Comparison of ENCODE assay signal across 1 cellular context in the genomic region with DNA sequence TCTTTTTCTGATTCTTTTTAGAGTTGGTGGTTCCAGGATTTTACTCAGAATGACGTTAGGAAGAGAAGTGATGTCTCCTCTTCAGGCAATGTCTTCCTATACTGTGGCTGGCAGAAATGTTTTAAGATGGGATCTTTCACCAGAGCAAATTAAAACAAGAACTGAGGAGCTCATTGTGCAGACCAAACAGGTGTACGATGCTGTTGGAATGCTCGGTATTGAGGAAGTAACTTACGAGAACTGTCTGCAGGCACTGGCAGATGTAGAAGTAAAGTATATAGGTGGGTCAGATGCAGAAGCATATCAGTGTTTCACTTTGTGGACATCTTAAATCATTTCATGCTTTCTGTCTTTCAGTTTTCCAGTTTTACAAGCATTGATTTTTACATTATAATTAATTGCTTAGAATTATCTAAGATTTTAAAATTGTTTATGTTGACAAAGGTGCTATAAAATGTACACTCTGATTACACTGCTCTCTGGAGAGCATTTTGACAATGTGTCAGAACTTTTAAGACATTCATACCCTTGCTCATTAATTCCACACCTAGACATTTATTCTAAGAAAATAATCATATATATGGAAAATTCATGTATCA.
TF ChIP-seq lines count a peak whose summit lies in the region.

No MANE protein-coding gene starts in this region.

TF ChIP-seq in HEK293, 187 proteins besides CTCF, POLR2A, EP300 and RAD21 (continued from another document):
- TF ChIP-seq, protein P1, sequence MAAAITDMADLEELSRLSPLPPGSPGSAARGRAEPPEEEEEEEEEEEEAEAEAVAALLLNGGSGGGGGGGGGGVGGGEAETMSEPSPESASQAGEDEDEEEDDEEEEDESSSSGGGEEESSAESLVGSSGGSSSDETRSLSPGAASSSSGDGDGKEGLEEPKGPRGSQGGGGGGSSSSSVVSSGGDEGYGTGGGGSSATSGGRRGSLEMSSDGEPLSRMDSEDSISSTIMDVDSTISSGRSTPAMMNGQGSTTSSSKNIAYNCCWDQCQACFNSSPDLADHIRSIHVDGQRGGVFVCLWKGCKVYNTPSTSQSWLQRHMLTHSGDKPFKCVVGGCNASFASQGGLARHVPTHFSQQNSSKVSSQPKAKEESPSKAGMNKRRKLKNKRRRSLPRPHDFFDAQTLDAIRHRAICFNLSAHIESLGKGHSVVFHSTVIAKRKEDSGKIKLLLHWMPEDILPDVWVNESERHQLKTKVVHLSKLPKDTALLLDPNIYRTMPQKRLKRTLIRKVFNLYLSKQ (tag by site-specific recombination; IDR thresholded peaks at IDR 0.05; ENCODE audit: borderline replicate concordance): no peak
- no peak for TF ChIP-seq ZNF473 (tag by site-specific recombination; IDR thresholded peaks at IDR 0.05)
- TF ChIP-seq, protein P2, sequence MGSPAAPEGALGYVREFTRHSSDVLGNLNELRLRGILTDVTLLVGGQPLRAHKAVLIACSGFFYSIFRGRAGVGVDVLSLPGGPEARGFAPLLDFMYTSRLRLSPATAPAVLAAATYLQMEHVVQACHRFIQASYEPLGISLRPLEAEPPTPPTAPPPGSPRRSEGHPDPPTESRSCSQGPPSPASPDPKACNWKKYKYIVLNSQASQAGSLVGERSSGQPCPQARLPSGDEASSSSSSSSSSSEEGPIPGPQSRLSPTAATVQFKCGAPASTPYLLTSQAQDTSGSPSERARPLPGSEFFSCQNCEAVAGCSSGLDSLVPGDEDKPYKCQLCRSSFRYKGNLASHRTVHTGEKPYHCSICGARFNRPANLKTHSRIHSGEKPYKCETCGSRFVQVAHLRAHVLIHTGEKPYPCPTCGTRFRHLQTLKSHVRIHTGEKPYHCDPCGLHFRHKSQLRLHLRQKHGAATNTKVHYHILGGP (tag by site-specific recombination; IDR thresholded peaks at IDR 0.05): peak; percentile 79
- TF ChIP-seq ZNF423 (tag by site-specific recombination; IDR thresholded peaks at IDR 0.05): no peak
- TF ChIP-seq BCL11A (tag by site-specific recombination; IDR thresholded peaks at IDR 0.05; ENCODE audit: low read depth): no peak
- TF ChIP-seq REST (tag by site-specific recombination; IDR thresholded peaks at IDR 0.05): no peak
- TF ChIP-seq ZNF488 (tag by site-specific recombination; IDR thresholded peaks at IDR 0.05): no peak
- TF ChIP-seq OSR2 (tag by site-specific recombination; IDR thresholded peaks at IDR 0.05): peak; percentile 30; the same call in 1 of the 2 replicates
- TF ChIP-seq FEZF1 (tag by site-specific recombination; IDR thresholded peaks at IDR 0.05): peak; percentile 56
- TF ChIP-seq WT1 (tag by site-specific recombination; IDR thresholded peaks at IDR 0.05): no peak
- peak; percentile 82 for TF ChIP-seq ZNF843 (tag by site-specific recombination; IDR thresholded peaks at IDR 0.05)
- TF ChIP-seq ZNF777 (tag by site-specific recombination; IDR thresholded peaks at IDR 0.05; ENCODE audit: borderline replicate concordance): no peak
- TF ChIP-seq, protein P3, sequence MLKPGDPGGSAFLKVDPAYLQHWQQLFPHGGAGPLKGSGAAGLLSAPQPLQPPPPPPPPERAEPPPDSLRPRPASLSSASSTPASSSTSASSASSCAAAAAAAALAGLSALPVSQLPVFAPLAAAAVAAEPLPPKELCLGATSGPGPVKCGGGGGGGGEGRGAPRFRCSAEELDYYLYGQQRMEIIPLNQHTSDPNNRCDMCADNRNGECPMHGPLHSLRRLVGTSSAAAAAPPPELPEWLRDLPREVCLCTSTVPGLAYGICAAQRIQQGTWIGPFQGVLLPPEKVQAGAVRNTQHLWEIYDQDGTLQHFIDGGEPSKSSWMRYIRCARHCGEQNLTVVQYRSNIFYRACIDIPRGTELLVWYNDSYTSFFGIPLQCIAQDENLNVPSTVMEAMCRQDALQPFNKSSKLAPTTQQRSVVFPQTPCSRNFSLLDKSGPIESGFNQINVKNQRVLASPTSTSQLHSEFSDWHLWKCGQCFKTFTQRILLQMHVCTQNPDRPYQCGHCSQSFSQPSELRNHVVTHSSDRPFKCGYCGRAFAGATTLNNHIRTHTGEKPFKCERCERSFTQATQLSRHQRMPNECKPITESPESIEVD (tag by site-specific recombination; IDR thresholded peaks at IDR 0.05): peak; percentile 81
- TF ChIP-seq GLI2 (tag by site-specific recombination; IDR thresholded peaks at IDR 0.05; ENCODE audit: borderline replicate concordance, low read depth): 0 out of 2 replicates have a peak, but pooled peaks have one; percentile 32
- TF ChIP-seq ZNF248 (tag by site-specific recombination; IDR thresholded peaks at IDR 0.05): no peak
- no peak for TF ChIP-seq ZNF140 (tag by site-specific recombination; IDR thresholded peaks at IDR 0.05)
